Comparison of ENCODE assay signal across 9 cellular contexts in genomic region chr19:16383584-16384161, GRCh38. TPM values are rescaled to one million over a fixed set of nuclear protein-coding genes. Genes with fewer than 3 reads are reported as not detected.
DNase-seq lines count a peak whose midpoint lies in the region; ATAC-seq and TF ChIP-seq lines count a peak whose summit lies in the region.
"Had no signal": no experiment of that assay in that cellular context is flagged by ENCODE, and none has a peak within 500 bp of the region (broad histone marks: within the 10 kb centered on the region; RNA-seq: fewer than 3 reads in every experiment).

No MANE protein-coding gene starts in this region.

- H3K9ac ChIP-seq in subcutaneous abdominal adipose tissue (ENCODE audit: low read length in 5 of 5) (peak overlapping the region in 3 of 5 donors; percentile 8 to 41 (median 10)), neural progenitor cell (no peak overlapping the region)

- intact Hi-C loops in left lung (cut with DNase I): loop anchor here (2.0 to 10.0 kb wide), 2 partner anchors 137 to 139 kb away; no protein-coding TSS in a partner anchor

- peaks cover 30% of the 10 kb centered on the region for H3K4me1 Mint-ChIP-seq in T-helper 2 cell treated with Interferon-gamma antibody and Interleukin-4, amounts not matched to agents 5 μg/mL and 100 μg/mL, for 36 hours (ENCODE audit: low read depth)
- H3K4me1 Mint-ChIP-seq in neural progenitor cell: no peaks in the 10 kb centered on the region

- H3K27ac ChIP-seq in left lung (peak overlapping the region; percentile 75 to 78), subcutaneous abdominal adipose tissue (ENCODE audit: low read depth, low read length) (peak overlapping the region; percentile 100), neural progenitor cell (no peak overlapping the region)
- H3K27ac ChIP-seq: SJCRH30 had no signal

- H3K27ac Mint-ChIP-seq in T-helper 2 cell treated with Interferon-gamma antibody and Interleukin-4, amounts not matched to agents 5 μg/mL and 100 μg/mL, for 36 hours: peak overlapping the region; percentile 49
- H3K27ac Mint-ChIP-seq in neural progenitor cell: no peak overlapping the region

- H3K9me3 Mint-ChIP-seq in T-helper 2 cell treated with Interferon-gamma antibody and Interleukin-4, amounts not matched to agents 5 μg/mL and 100 μg/mL, for 36 hours: no peaks in the 10 kb centered on the region
- no peaks in the 10 kb centered on the region for H3K9me3 Mint-ChIP-seq in neural progenitor cell

- H3K27me3 Mint-ChIP-seq in T-helper 2 cell treated with Interferon-gamma antibody and Interleukin-4, amounts not matched to agents 5 μg/mL and 100 μg/mL, for 36 hours (ENCODE audit: low read depth): no peaks in the 10 kb centered on the region
- no peaks in the 10 kb centered on the region for H3K27me3 Mint-ChIP-seq in neural progenitor cell (ENCODE audit: insufficient read depth, low read depth)

- H4K20me1 ChIP-seq in neural progenitor cell (ENCODE audit: low read depth): peaks cover 9% of the 10 kb centered on the region

- H3K4me3 ChIP-seq in left lung: no peak overlapping the region
- peak overlapping the region in 1 of 5 donors; percentile 4 for H3K4me3 ChIP-seq in subcutaneous abdominal adipose tissue (ENCODE audit: low read depth in 1 of 5, low read length in 5 of 5)
- H3K4me3 ChIP-seq in neural progenitor cell: no peak overlapping the region
- H3K4me3 ChIP-seq: SJCRH30 had no signal

- ATAC-seq in SK-N-SH treated with all-trans-retinoic acid at 6 μM for 48 hours (peak; percentile 16), left lung (peak; percentile 3), HG03460 (IDR thresholded peaks at IDR 0.05; ENCODE audit: unreplicated experiment) (no peak)

- peak in 1 of 2 donors; percentile 30 for TF ChIP-seq CTCF in left lung (IDR thresholded peaks at IDR 0.05)
- no peak for TF ChIP-seq CTCF in neural progenitor cell (IDR thresholded peaks at IDR 0.05)

- no peaks in the 10 kb centered on the region for H3K79me2 ChIP-seq in neural progenitor cell (ENCODE audit: low read depth)

- peaks cover 13% of the 10 kb centered on the region for H3F3A ChIP-seq in neural progenitor cell (ENCODE audit: low read depth)

- H3K36me3 ChIP-seq in left lung (peaks cover 0 to 35% of the 10 kb centered on the region in 2 donors), subcutaneous abdominal adipose tissue (ENCODE audit: control insufficient read depth in 5 of 5, insufficient read depth in 5 of 5, low read length in 5 of 5) (peaks cover 0 to 31% (median 26%) of the 10 kb centered on the region in 5 donors), neural progenitor cell (no peaks in the 10 kb centered on the region)

- H2AFZ ChIP-seq in neural progenitor cell (replicated peaks): no peak overlapping the region

- H3K4me3 Mint-ChIP-seq in T-helper 2 cell treated with Interferon-gamma antibody and Interleukin-4, amounts not matched to agents 5 μg/mL and 100 μg/mL, for 36 hours: peak overlapping the region; percentile 40
- no peak overlapping the region for H3K4me3 Mint-ChIP-seq in neural progenitor cell

- peaks cover 41% of the 10 kb centered on the region for H3K36me3 Mint-ChIP-seq in T-helper 2 cell treated with Interferon-gamma antibody and Interleukin-4, amounts not matched to agents 5 μg/mL and 100 μg/mL, for 36 hours (ENCODE audit: low read depth)
- H3K36me3 Mint-ChIP-seq in neural progenitor cell: peaks cover 9% of the 10 kb centered on the region

- H3K4me2 ChIP-seq in neural progenitor cell: no peak overlapping the region

- DNase-seq in T-helper 2 cell treated with Interferon-gamma antibody and Interleukin-4, amounts not matched to agents 5 μg/mL and 100 μg/mL, for 36 hours (ENCODE audit: low spot score): no peak
- no peak for DNase-seq in T-helper 2 cell
- DNase-seq in left lung: no peak
- DNase-seq in neural progenitor cell (ENCODE audit: low spot score): no peak
- no peak for DNase-seq in iPS-NIHi7 (ENCODE audit: extremely low spot score)

- no peaks in the 10 kb centered on the region for H3K27me3 ChIP-seq in left lung
- H3K27me3 ChIP-seq in subcutaneous abdominal adipose tissue (ENCODE audit: control insufficient read depth in 5 of 5, insufficient read depth in 4 of 5, low read length in 5 of 5): no peaks in the 10 kb centered on the region
- no peaks in the 10 kb centered on the region for H3K27me3 ChIP-seq in neural progenitor cell
- H3K27me3 ChIP-seq: SJCRH30 had no signal

- H3K4me1 ChIP-seq in left lung (peaks cover 8 to 25% of the 10 kb centered on the region in 2 donors), subcutaneous abdominal adipose tissue (ENCODE audit: control insufficient read depth in 5 of 5, insufficient read depth in 5 of 5, low read length in 5 of 5) (peaks cover 11 to 34% (median 26%) of the 10 kb centered on the region in 5 donors), neural progenitor cell (no peaks in the 10 kb centered on the region)
- H3K4me1 ChIP-seq: SJCRH30 had no signal

- H3K9me3 ChIP-seq in left lung (no peaks in the 10 kb centered on the region), subcutaneous abdominal adipose tissue (ENCODE audit: control insufficient read depth in 5 of 5, low read length in 5 of 5) (no peaks in the 10 kb centered on the region), neural progenitor cell (ENCODE audit: low read depth) (no peaks in the 10 kb centered on the region)
- H3K9me3 ChIP-seq: SJCRH30 had no signal

TF ChIP-seq in SK-N-SH treated with all-trans-retinoic acid at 6 μM for 48 hours, 23 proteins besides CTCF, POLR2A, EP300 and RAD21 (continues in another document):
- TF ChIP-seq CREB5 (CRISPR knock-in tag; IDR thresholded peaks at IDR 0.05; ENCODE audit: low read depth) (no peak), ZFP30 (CRISPR knock-in tag; IDR thresholded peaks at IDR 0.05) (no peak), POU6F1 (CRISPR knock-in tag; IDR thresholded peaks at IDR 0.05; ENCODE audit: borderline replicate concordance, low read depth) (no peak), RARB (CRISPR knock-in tag; IDR thresholded peaks at IDR 0.05) (no peak), GLIS3 (CRISPR knock-in tag; IDR thresholded peaks at IDR 0.05) (no peak), ZNF8 (CRISPR knock-in tag; IDR thresholded peaks at IDR 0.05) (no peak), TCF4 (CRISPR knock-in tag; IDR thresholded peaks at IDR 0.05; ENCODE audit: borderline replicate concordance) (no peak), ZNF565 (CRISPR knock-in tag; conservative IDR thresholded peaks at IDR 0.05; ENCODE audit: low read depth) (no peak), CSRNP3 (CRISPR knock-in tag; IDR thresholded peaks at IDR 0.05) (no peak)

RNA-seq across cellular contexts. Expression of gene KLF2, which starts 59.0 kb away (rescaled TPM):
- total RNA-seq in left lung (10 to 100 TPM; 30.2 to 75.9 TPM), neural progenitor cell (ENCODE audit: low replicate concordance) (not detected in 2 replicates)

Comparison
In these comparisons a context has a peak if more than half of its experiments do, and no peak if none do; other contexts are left out.
1. RNA of gene KLF2, which starts 59.0 kb away (total RNA-seq): 30.2 to 75.9 TPM in left lung; not detected in neural progenitor cell; every median in the first group is over 10 times any median in the second.